Comparison of ENCODE assay signal across 8 cellular contexts in the genomic region with DNA sequence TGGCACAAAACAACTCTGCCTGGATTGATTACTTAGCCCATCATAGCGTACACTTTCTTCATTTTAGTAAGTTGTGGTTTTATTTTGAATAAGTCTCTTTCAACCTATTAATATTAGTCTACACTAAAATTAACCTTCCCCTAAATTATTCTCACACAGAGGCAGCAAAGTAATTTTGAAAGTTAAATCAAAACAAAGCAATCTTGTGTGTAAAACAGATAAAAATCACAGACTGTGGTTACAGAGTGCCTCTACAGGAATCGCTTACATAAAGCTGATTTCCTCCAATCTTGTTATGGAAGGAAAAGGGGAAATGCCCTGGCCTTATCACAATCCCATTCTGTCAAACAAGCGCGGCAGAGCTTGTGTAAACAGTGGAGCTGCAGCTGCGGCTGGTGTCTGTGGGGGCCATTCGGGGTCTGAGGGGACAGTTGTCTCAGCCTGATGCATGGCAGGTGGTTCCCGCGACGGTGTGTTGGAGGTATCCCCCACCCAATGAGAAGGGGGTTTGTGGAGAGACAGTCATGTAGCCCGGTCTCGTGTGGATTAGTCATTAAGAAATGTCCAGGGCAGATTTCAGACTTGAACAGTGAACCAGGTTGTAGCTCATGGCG. TPM values are rescaled to one million over a fixed set of nuclear protein-coding genes. Genes with fewer than 3 reads are reported as not detected.
DNase-seq lines count a peak whose midpoint lies in the region; TF ChIP-seq lines count a peak whose summit lies in the region.
"Had no signal": no experiment of that assay in that cellular context is flagged by ENCODE, and none has a peak within 500 bp of the region (broad histone marks: within the 10 kb centered on the region; RNA-seq: fewer than 3 reads in every experiment).

No MANE protein-coding gene starts in this region.

- H3K4me3 Mint-ChIP-seq in nephron progenitor cell = no peak overlapping the region

- DNase-seq in GM13976 (ENCODE audit: low spot score) (peak; percentile 8), MV-4-11 (lab: John Stamatoyannopoulos, UW) (peak; percentile 31), dermis microvascular lymphatic vessel endothelial cell (ENCODE audit: low read depth in 2 of 2) (peak; percentile 88 to 97), nephron progenitor cell (no peak), NCI-H524 treated with DMSO at 0.1 percent for 48 hours (lab: John Stamatoyannopoulos, UW) (no peak), NCI-H526 (lab: John Stamatoyannopoulos, UW) (no peak)
- DNase-seq in NK-92 treated with Interleukin-12 subunit alpha and Interleukin-12 subunit beta, amount 100 ng/mL, for 24 hours (lab: John Stamatoyannopoulos, UW) = no peak
- DNase-seq: DMS53 had no signal

- H3K36me3 Mint-ChIP-seq in nephron progenitor cell (ENCODE audit: low read depth) = peaks cover 73% of the 10 kb centered on the region

- peaks cover 52% of the 10 kb centered on the region for H3K4me1 Mint-ChIP-seq in nephron progenitor cell

- in situ Hi-C loops in GM13976 (cut with MboI; ENCODE audit: low sequenced_read_pairs, unreplicated experiment) = no loop called here

- no peaks in the 10 kb centered on the region for H3K27me3 Mint-ChIP-seq in nephron progenitor cell (ENCODE audit: low read depth, poor library complexity)

- peak overlapping the region; percentile 91 for H3K27ac Mint-ChIP-seq in nephron progenitor cell

- no peaks in the 10 kb centered on the region for H3K9me3 Mint-ChIP-seq in nephron progenitor cell

- no peak for TF ChIP-seq CTCF in GM13976 (IDR thresholded peaks at IDR 0.05; ENCODE audit: borderline replicate concordance, control extremely low read depth, extremely low read depth, insufficient read depth, missing control alignments)
- TF ChIP-seq CTCF in nephron progenitor cell (IDR thresholded peaks at IDR 0.05) = no peak

RNA-seq across cellular contexts. Expression of gene BCL2L11, which starts 42.1 kb away (rescaled TPM):
- total RNA-seq in dermis microvascular lymphatic vessel endothelial cell = 9.5 and 28.2 TPM in 2 replicates

Comparison
In these comparisons a context has a peak if more than half of its experiments do, and no peak if none do; other contexts are left out.
1. DNase-seq: peak in GM13976 (single experiment), MV-4-11 (single experiment) and dermis microvascular lymphatic vessel endothelial cell (2 of 2); none in nephron progenitor cell (single experiment), NCI-H524 treated with DMSO at 0.1 percent for 48 hours (single experiment), NK-92 treated with Interleukin-12 subunit alpha and Interleukin-12 subunit beta, amount 100 ng/mL, for 24 hours (single experiment) and NCI-H526 (0 of 2).